In the genomic region with DNA sequence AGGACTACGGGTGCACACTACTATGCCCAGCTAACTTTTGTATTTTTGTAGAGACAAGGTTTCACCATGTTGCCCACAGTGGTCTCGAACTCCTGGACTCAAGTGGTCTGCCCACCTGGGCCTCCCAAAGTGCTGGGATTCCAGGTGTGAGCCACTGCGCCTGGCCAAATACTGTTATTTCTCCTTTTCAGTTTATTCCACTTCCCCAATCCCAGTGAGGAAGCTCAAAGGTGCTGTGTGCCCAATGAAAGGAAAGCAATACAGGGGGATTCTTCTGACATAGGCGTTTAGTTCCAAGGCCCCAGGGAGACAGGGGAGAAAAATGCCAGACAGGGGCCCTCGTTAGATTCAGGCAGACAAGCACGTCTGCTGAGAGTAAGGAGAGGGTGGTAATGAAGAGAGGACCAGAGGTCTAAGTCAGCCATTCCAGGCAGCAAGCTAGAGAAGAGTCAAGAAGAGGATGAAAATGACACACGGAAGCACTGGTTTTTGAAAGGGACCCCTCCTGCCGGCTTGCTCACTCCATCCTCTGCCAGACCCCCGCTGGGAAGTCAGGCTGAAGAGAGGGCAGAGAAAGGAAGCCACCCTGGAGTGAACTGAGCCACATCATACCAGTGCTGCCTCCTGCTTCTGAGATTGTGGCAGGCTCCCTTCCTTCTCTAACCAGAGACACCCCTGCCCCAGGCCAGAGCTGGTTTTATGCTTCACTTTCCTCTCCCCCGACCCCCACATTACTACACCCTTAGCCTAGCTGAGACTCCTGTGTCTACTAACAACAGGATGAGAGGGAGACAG, we compare ENCODE assay signal across 1 cellular context.
TF ChIP-seq lines count a peak whose summit lies in the region.

No MANE protein-coding gene starts in this region.

TF ChIP-seq in GM23338, 12 proteins besides CTCF, POLR2A, EP300 and RAD21 (continued from another document):
- TF ChIP-seq, protein P1, sequence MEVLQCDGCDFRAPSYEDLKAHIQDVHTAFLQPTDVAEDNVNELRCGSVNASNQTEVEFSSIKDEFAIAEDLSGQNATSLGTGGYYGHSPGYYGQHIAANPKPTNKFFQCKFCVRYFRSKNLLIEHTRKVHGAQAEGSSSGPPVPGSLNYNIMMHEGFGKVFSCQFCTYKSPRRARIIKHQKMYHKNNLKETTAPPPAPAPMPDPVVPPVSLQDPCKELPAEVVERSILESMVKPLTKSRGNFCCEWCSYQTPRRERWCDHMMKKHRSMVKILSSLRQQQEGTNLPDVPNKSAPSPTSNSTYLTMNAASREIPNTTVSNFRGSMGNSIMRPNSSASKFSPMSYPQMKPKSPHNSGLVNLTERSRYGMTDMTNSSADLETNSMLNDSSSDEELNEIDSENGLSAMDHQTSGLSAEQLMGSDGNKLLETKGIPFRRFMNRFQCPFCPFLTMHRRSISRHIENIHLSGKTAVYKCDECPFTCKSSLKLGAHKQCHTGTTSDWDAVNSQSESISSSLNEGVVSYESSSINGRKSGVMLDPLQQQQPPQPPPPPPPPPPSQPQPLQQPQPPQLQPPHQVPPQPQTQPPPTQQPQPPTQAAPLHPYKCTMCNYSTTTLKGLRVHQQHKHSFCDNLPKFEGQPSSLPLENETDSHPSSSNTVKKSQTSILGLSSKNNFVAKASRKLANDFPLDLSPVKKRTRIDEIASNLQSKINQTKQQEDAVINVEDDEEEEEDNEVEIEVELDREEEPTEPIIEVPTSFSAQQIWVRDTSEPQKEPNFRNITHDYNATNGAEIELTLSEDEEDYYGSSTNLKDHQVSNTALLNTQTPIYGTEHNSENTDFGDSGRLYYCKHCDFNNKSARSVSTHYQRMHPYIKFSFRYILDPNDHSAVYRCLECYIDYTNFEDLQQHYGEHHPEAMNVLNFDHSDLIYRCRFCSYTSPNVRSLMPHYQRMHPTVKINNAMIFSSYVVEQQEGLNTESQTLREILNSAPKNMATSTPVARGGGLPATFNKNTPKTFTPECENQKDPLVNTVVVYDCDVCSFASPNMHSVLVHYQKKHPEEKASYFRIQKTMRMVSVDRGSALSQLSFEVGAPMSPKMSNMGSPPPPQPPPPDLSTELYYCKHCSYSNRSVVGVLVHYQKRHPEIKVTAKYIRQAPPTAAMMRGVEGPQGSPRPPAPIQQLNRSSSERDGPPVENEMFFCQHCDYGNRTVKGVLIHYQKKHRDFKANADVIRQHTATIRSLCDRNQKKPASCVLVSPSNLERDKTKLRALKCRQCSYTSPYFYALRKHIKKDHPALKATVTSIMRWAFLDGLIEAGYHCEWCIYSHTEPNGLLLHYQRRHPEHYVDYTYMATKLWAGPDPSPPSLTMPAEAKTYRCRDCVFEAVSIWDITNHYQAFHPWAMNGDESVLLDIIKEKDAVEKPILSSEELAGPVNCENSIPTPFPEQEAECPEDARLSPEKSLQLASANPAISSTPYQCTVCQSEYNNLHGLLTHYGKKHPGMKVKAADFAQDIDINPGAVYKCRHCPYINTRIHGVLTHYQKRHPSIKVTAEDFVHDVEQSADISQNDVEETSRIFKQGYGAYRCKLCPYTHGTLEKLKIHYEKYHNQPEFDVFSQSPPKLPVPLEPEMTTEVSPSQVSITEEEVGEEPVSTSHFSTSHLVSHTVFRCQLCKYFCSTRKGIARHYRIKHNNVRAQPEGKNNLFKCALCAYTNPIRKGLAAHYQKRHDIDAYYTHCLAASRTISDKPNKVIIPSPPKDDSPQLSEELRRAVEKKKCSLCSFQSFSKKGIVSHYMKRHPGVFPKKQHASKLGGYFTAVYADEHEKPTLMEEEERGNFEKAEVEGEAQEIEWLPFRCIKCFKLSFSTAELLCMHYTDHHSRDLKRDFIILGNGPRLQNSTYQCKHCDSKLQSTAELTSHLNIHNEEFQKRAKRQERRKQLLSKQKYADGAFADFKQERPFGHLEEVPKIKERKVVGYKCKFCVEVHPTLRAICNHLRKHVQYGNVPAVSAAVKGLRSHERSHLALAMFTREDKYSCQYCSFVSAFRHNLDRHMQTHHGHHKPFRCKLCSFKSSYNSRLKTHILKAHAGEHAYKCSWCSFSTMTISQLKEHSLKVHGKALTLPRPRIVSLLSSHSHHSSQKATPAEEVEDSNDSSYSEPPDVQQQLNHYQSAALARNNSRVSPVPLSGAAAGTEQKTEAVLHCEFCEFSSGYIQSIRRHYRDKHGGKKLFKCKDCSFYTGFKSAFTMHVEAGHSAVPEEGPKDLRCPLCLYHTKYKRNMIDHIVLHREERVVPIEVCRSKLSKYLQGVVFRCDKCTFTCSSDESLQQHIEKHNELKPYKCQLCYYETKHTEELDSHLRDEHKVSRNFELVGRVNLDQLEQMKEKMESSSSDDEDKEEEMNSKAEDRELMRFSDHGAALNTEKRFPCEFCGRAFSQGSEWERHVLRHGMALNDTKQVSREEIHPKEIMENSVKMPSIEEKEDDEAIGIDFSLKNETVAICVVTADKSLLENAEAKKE (CRISPR knock-in tag; IDR thresholded peaks at IDR 0.05), result 0 out of 2 replicates have a peak, but pooled peaks have one; percentile 11
